Comparison of ENCODE assay signal across 9 cellular contexts in the genomic region with DNA sequence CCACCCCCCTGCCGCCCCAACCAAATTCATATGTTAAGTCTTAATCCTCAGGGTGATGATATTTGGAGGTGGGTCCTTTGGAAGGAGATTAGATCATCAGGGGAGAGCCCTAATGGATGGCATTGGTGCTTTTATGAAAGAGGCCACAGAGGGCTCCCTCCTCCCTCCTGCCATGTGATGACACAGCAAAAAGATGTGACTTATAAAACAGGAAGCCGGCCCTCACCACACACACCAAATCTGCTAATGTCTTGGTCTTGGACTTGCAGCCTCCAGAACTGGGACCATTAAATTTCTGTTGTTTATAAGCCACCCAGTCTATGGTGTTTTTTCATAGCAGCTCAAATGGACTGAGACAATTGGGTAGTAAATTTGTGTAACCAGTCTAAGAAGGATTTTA.
A peak's percentile ranks its signal among the peaks of the same experiment; 100 is the strongest.
DNase-seq lines count a peak whose midpoint lies in the region; ATAC-seq and TF ChIP-seq lines count a peak whose summit lies in the region.
"Had no signal": no experiment of that assay in that cellular context is flagged by ENCODE, and none has a peak within 500 bp of the region (broad histone marks: within the 10 kb centered on the region; RNA-seq: fewer than 3 reads in every experiment).

No MANE protein-coding gene starts in this region.

- intact Hi-C loops in activated CD8-positive, alpha-beta T cell treated with anti-CD3 and anti-CD28 coated beads for 36 hours (cut with micrococcal nuclease): loop anchor here (5.0 to 10.0 kb wide), 4 partner anchors 204 to 947 kb away; a partner anchor contains a TSS
- intact Hi-C loops in activated T-helper 2 cell treated with anti-CD3 and anti-CD28 coated beads, Interferon-gamma antibody, Interleukin-2, Interleukin-4, amounts not matched to agents 10 μg/mL and 5 μg/mL and 100 μg/mL, durations not matched to agents 14 hours and 24 hours and 36 hours (cut with micrococcal nuclease): loop anchor here (10.0 kb wide), 4 partner anchors 87 to 947 kb away; a partner anchor contains a TSS
- intact Hi-C loops in vagina (cut with DNase I): no loop called here

- H3K4me1 Mint-ChIP-seq in activated CD8-positive, alpha-beta T cell treated with anti-CD3 and anti-CD28 coated beads for 36 hours (ENCODE audit: low read depth): peaks cover 5% of the 10 kb centered on the region
- no peaks in the 10 kb centered on the region for H3K4me1 Mint-ChIP-seq in neural crest cell
- peaks cover 3% of the 10 kb centered on the region for H3K4me1 Mint-ChIP-seq in activated T-helper 2 cell treated with anti-CD3 and anti-CD28 coated beads, Interferon-gamma antibody, Interleukin-2, Interleukin-4, amounts not matched to agents 10 μg/mL and 5 μg/mL and 100 μg/mL, durations not matched to agents 14 hours and 24 hours and 36 hours (ENCODE audit: low read depth)
- H3K4me1 Mint-ChIP-seq: B cell had no signal

- TF ChIP-seq POLR2A in vagina (IDR thresholded peaks at IDR 0.05): no peak

- no peaks in the 10 kb centered on the region for H3K27me3 Mint-ChIP-seq in activated CD8-positive, alpha-beta T cell treated with anti-CD3 and anti-CD28 coated beads for 36 hours
- H3K27me3 Mint-ChIP-seq in neural crest cell (ENCODE audit: low read depth): no peaks in the 10 kb centered on the region
- peaks cover 5% of the 10 kb centered on the region for H3K27me3 Mint-ChIP-seq in activated T-helper 2 cell treated with anti-CD3 and anti-CD28 coated beads, Interferon-gamma antibody, Interleukin-2, Interleukin-4, amounts not matched to agents 10 μg/mL and 5 μg/mL and 100 μg/mL, durations not matched to agents 14 hours and 24 hours and 36 hours (ENCODE audit: low read depth)

- no peak overlapping the region for H3K4me3 Mint-ChIP-seq in activated CD8-positive, alpha-beta T cell treated with anti-CD3 and anti-CD28 coated beads for 36 hours
- H3K4me3 Mint-ChIP-seq in neural crest cell: no peak overlapping the region
- no peak overlapping the region for H3K4me3 Mint-ChIP-seq in activated T-helper 2 cell treated with anti-CD3 and anti-CD28 coated beads, Interferon-gamma antibody, Interleukin-2, Interleukin-4, amounts not matched to agents 10 μg/mL and 5 μg/mL and 100 μg/mL, durations not matched to agents 14 hours and 24 hours and 36 hours (ENCODE audit: low read depth)
- H3K4me3 Mint-ChIP-seq: B cell had no signal

- ATAC-seq in activated CD8-positive, alpha-beta T cell treated with anti-CD3 and anti-CD28 coated beads for 36 hours: peak; percentile 65

- CTCF ChIA-PET in activated CD8-positive, alpha-beta T cell treated with anti-CD3 and anti-CD28 coated beads for 36 hours (lab: Charles Lee): interaction anchor here (1.1 to 2.0 kb wide), 3 partner anchors 88 to 949 kb away, joined by 4 to 6 read pairs (median 4); no protein-coding TSS in a partner anchor

- no peaks in the 10 kb centered on the region for H3K36me3 Mint-ChIP-seq in activated CD8-positive, alpha-beta T cell treated with anti-CD3 and anti-CD28 coated beads for 36 hours (ENCODE audit: low read depth)
- no peaks in the 10 kb centered on the region for H3K36me3 Mint-ChIP-seq in neural crest cell (ENCODE audit: low read depth)
- H3K36me3 Mint-ChIP-seq in activated T-helper 2 cell treated with anti-CD3 and anti-CD28 coated beads, Interferon-gamma antibody, Interleukin-2, Interleukin-4, amounts not matched to agents 10 μg/mL and 5 μg/mL and 100 μg/mL, durations not matched to agents 14 hours and 24 hours and 36 hours (ENCODE audit: low read depth): no peaks in the 10 kb centered on the region

- H3K4me3 ChIP-seq in vagina: no peak overlapping the region

- no peak overlapping the region for H3K27ac Mint-ChIP-seq in activated CD8-positive, alpha-beta T cell treated with anti-CD3 and anti-CD28 coated beads for 36 hours
- H3K27ac Mint-ChIP-seq in neural crest cell (ENCODE audit: unreplicated experiment): peak overlapping the region; percentile 31
- no peak overlapping the region for H3K27ac Mint-ChIP-seq in activated T-helper 2 cell treated with anti-CD3 and anti-CD28 coated beads, Interferon-gamma antibody, Interleukin-2, Interleukin-4, amounts not matched to agents 10 μg/mL and 5 μg/mL and 100 μg/mL, durations not matched to agents 14 hours and 24 hours and 36 hours
- H3K27ac Mint-ChIP-seq: B cell had no signal

- no peaks in the 10 kb centered on the region for H3K9me3 ChIP-seq in vagina

- POLR2A ChIA-PET in activated CD8-positive, alpha-beta T cell treated with anti-CD3 and anti-CD28 coated beads for 36 hours (lab: Charles Lee): no interaction called here

- DNase-seq in SKM-1 treated with dmso at 0.1 percent for 144 hours (lab: John Stamatoyannopoulos, UW; ENCODE audit: unreplicated experiment) (peak; percentile 41), SKM-1 (lab: John Stamatoyannopoulos, UW; ENCODE audit: unreplicated experiment) (no peak), Kasumi-1 (lab: John Stamatoyannopoulos, UW) (peak; percentile 62 to 65), neural crest cell (ENCODE audit: low read depth, low spot score) (no peak), NCI-H1694 (lab: John Stamatoyannopoulos, UW) (no peak), vagina (ENCODE audit: extremely low spot score in 2 of 2) (no peak)
- peak; percentile 58 for DNase-seq in activated CD8-positive, alpha-beta T cell treated with anti-CD3 and anti-CD28 coated beads for 36 hours
- DNase-seq in activated T-helper 2 cell treated with anti-CD3 and anti-CD28 coated beads, Interferon-gamma antibody, Interleukin-2, Interleukin-4, amounts not matched to agents 10 μg/mL and 5 μg/mL and 100 μg/mL, durations not matched to agents 14 hours and 24 hours and 36 hours (ENCODE audit: low spot score): no peak

- peaks cover 1% of the 10 kb centered on the region for H3K9me3 Mint-ChIP-seq in activated CD8-positive, alpha-beta T cell treated with anti-CD3 and anti-CD28 coated beads for 36 hours
- peaks cover 3% of the 10 kb centered on the region for H3K9me3 Mint-ChIP-seq in neural crest cell
- H3K9me3 Mint-ChIP-seq in activated T-helper 2 cell treated with anti-CD3 and anti-CD28 coated beads, Interferon-gamma antibody, Interleukin-2, Interleukin-4, amounts not matched to agents 10 μg/mL and 5 μg/mL and 100 μg/mL, durations not matched to agents 14 hours and 24 hours and 36 hours: no peaks in the 10 kb centered on the region

- H3K4me1 ChIP-seq in vagina: no peaks in the 10 kb centered on the region

- TF ChIP-seq CTCF in activated CD8-positive, alpha-beta T cell treated with anti-CD3 and anti-CD28 coated beads for 36 hours (IDR thresholded peaks at IDR 0.05): no peak
- TF ChIP-seq CTCF in neural crest cell (conservative IDR thresholded peaks at IDR 0.05): no peak
- TF ChIP-seq CTCF in vagina (IDR thresholded peaks at IDR 0.05): no peak

- no peaks in the 10 kb centered on the region for H3K36me3 ChIP-seq in vagina

- H3K27me3 ChIP-seq in vagina: no peaks in the 10 kb centered on the region

- H3K27ac ChIP-seq in vagina: no peak overlapping the region

Comparison
In these comparisons a context has a peak if more than half of its experiments do, and no peak if none do; other contexts are left out.
1. DNase-seq: peak in SKM-1 treated with dmso at 0.1 percent for 144 hours (single experiment), Kasumi-1 (2 of 2) and activated CD8-positive, alpha-beta T cell treated with anti-CD3 and anti-CD28 coated beads for 36 hours (single experiment); none in SKM-1 (single experiment), neural crest cell (single experiment), activated T-helper 2 cell treated with anti-CD3 and anti-CD28 coated beads, Interferon-gamma antibody, Interleukin-2, Interleukin-4, amounts not matched to agents 10 μg/mL and 5 μg/mL and 100 μg/mL, durations not matched to agents 14 hours and 24 hours and 36 hours (single experiment), NCI-H1694 (single experiment) and vagina (0 of 2).